In the genomic region with DNA sequence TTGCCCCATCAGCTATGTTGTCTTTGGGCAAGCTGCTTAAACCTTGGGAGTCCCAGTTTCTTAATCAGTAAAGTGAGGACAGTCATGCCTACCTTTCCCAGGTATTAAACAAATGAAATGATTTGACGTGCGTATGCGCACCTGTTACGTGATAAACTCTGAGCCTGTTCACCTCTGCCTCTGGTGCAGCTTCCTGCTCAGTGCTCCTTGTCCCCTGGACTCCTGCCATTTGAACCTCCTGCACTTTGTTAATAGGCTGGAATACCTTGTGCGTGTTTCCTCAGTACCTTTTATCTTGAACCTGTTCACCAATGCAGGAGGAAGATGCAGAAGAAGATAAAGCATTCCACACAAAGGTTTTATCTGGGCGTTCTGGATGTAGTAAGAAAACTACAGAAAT, we compare ENCODE assay signal across 1 cellular context.
TF ChIP-seq lines count a peak whose summit lies in the region.

No MANE protein-coding gene starts in this region.

TF ChIP-seq in IMR-90, 13 proteins besides CTCF, POLR2A, EP300 and RAD21 (continued from another document):
- TF ChIP-seq, protein P1, sequence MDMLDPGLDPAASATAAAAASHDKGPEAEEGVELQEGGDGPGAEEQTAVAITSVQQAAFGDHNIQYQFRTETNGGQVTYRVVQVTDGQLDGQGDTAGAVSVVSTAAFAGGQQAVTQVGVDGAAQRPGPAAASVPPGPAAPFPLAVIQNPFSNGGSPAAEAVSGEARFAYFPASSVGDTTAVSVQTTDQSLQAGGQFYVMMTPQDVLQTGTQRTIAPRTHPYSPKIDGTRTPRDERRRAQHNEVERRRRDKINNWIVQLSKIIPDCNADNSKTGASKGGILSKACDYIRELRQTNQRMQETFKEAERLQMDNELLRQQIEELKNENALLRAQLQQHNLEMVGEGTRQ (IDR thresholded peaks at IDR 0.05; ENCODE audit: low read depth, low read length): no peak
- TF ChIP-seq RCOR1 (IDR thresholded peaks at IDR 0.05; ENCODE audit: insufficient replicate concordance, low read length): no peak
- TF ChIP-seq, protein P2, sequence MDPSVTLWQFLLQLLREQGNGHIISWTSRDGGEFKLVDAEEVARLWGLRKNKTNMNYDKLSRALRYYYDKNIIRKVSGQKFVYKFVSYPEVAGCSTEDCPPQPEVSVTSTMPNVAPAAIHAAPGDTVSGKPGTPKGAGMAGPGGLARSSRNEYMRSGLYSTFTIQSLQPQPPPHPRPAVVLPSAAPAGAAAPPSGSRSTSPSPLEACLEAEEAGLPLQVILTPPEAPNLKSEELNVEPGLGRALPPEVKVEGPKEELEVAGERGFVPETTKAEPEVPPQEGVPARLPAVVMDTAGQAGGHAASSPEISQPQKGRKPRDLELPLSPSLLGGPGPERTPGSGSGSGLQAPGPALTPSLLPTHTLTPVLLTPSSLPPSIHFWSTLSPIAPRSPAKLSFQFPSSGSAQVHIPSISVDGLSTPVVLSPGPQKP (IDR thresholded peaks at IDR 0.05; ENCODE audit: borderline replicate concordance, low read depth, low read length): no peak
- TF ChIP-seq FOS (IDR thresholded peaks at IDR 0.05; ENCODE audit: low read depth, low read length): no peak
- no peak for TF ChIP-seq RFX5 (IDR thresholded peaks at IDR 0.05; ENCODE audit: low read depth, low read length)
- TF ChIP-seq CEBPB (IDR thresholded peaks at IDR 0.05; ENCODE audit: low read depth, low read length): no peak
- TF ChIP-seq SMC3 (IDR thresholded peaks at IDR 0.05; ENCODE audit: low read depth, low read length): no peak
- no peak for TF ChIP-seq CHD1 (IDR thresholded peaks at IDR 0.05; ENCODE audit: low read depth, low read length)
- no peak for TF ChIP-seq MXI1 (IDR thresholded peaks at IDR 0.05; ENCODE audit: borderline replicate concordance, low read depth, low read length)
- no peak for TF ChIP-seq MAZ (IDR thresholded peaks at IDR 0.05; ENCODE audit: borderline replicate concordance, low read depth, low read length)
- no peak for TF ChIP-seq BHLHE40 (IDR thresholded peaks at IDR 0.05; ENCODE audit: low read depth, low read length)
- no peak for TF ChIP-seq MAFK (IDR thresholded peaks at IDR 0.05; ENCODE audit: low read depth, low read length)
